ENCODE assay signal across 8 cellular contexts in the genomic region with DNA sequence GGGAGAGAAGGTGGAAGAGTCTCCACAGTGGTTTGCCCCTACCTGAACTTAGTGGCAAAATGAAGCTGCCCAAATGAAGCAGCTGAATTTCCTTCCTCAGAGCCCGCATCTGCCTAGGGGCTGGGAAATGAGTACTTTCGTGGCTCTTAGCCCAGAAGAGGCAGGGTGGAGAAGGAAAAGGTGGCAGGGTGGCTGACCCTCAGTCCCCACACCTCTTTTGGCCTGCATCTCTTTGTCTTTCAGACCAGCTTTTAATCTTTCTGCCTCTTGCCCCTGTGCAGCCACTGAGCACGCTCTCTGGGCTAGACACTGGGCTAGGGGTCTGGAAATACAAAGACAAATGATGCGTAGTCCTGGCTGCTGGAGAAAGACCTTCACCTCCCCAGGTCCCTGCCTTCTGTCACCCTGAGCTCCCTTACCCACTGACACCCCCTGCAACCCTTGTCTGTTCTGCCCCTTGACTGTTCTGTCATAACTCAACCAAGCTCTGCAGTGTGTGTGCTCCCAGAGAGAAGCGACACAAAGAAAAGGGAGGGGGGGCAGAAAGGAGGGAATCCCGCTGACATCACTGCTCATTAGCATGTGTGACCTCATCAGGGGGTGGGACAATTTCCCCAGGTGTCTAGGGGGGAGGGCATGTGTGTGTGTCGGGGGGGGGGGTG. TPM values are rescaled to one million over a fixed set of nuclear protein-coding genes. Genes with fewer than 3 reads are reported as not detected.
DNase-seq lines count a peak whose midpoint lies in the region; ATAC-seq, FAIRE-seq and TF ChIP-seq lines count a peak whose summit lies in the region.

No MANE protein-coding gene starts in this region.

- peak overlapping the region; percentile 42 for H2AFZ ChIP-seq in hepatocyte

- DNase-seq in Caki2 (ENCODE audit: low read depth) (peak; percentile 42), NCI-H1092 (lab: John Stamatoyannopoulos, UW) (peak; percentile 80), hepatocyte (ENCODE audit: low spot score) (peak; percentile 90), kidney (no peak), SKM-1 (lab: John Stamatoyannopoulos, UW; ENCODE audit: unreplicated experiment) (no peak)
- peak; percentile 25 to 32 for DNase-seq in activated CD4-positive, alpha-beta T cell treated with anti-CD3 and anti-CD28 coated beads, Interleukin-2, amount 50 U/mL, for 48 hours
- DNase-seq in stimulated activated CD4-positive, alpha-beta T cell treated with anti-CD3 and anti-CD28 coated beads, Interleukin-2, amount 100 ng/mL, for 4 hours (ENCODE audit: low read depth), result peak; percentile 70

- H3K9me2 ChIP-seq in hepatocyte (replicated peaks; ENCODE audit: insufficient read depth), result no peaks in the 10 kb centered on the region

- H3K4me1 ChIP-seq in hepatocyte (ENCODE audit: insufficient read depth), result peaks cover 30% of the 10 kb centered on the region
- peaks cover 4 to 12% of the 10 kb centered on the region in 2 donors for H3K4me1 ChIP-seq in kidney (ENCODE audit: control insufficient read depth in 1 of 2, insufficient read depth in 1 of 2, low read depth in 1 of 2, low read length in 2 of 2)

- H3K4me2 ChIP-seq in hepatocyte, result peak overlapping the region; percentile 80

- TF ChIP-seq CTCF in hepatocyte (IDR thresholded peaks at IDR 0.05; ENCODE audit: poor library complexity), result no peak
- TF ChIP-seq CTCF in kidney (IDR thresholded peaks at IDR 0.05; ENCODE audit: borderline replicate concordance, extremely low read depth, insufficient read depth), result no peak

- peak overlapping the region in 1 of 2 donors; percentile 7 for H3K9ac ChIP-seq in kidney (ENCODE audit: low read length in 2 of 2)

- H4K20me1 ChIP-seq in hepatocyte (ENCODE audit: insufficient read depth, poor library complexity, severe bottlenecking), result no peaks in the 10 kb centered on the region

- intact Hi-C loops in kidney (cut with DNase I), result no loop called here

- no peak for ATAC-seq in HG03520 (IDR thresholded peaks at IDR 0.05; ENCODE audit: unreplicated experiment)

- WGBS in hepatocyte (ENCODE audit: low lambda C conversion rate, missing lambda C conversion rate), result 38% methylated on average over 6 of the region's 7 CpGs

- no peak for FAIRE-seq in kidney (lab: Jason Lieb, UNC)

- H3K4me3 ChIP-seq in hepatocyte (no peak overlapping the region), kidney (ENCODE audit: low read length in 2 of 2) (no peak overlapping the region)

- peak overlapping the region; percentile 60 for H3K27ac ChIP-seq in hepatocyte
- no peak overlapping the region for H3K27ac ChIP-seq in kidney (ENCODE audit: low read depth in 2 of 2, low read length in 2 of 2)

- in situ Hi-C loops in Caki2 (cut with HindIII; ENCODE audit: low pct_unique_long_range_greater_than_20kb, low sequenced_read_pairs), result no loop called here

- H3K27me3 ChIP-seq in hepatocyte, result no peaks in the 10 kb centered on the region

- H3K36me3 ChIP-seq in hepatocyte (replicated peaks; ENCODE audit: insufficient read depth, low read depth) (no peaks in the 10 kb centered on the region), kidney (ENCODE audit: control insufficient read depth in 1 of 2, insufficient read depth in 2 of 2, low read length in 2 of 2) (peaks cover 11 to 14% of the 10 kb centered on the region in 2 donors)

- H3K9me3 ChIP-seq in hepatocyte (ENCODE audit: low read depth) (no peaks in the 10 kb centered on the region), kidney (ENCODE audit: control insufficient read depth in 1 of 2, low read length in 2 of 2) (no peaks in the 10 kb centered on the region)

- H3K79me2 ChIP-seq in hepatocyte, result no peaks in the 10 kb centered on the region

RNA-seq across cellular contexts. Expression of gene REM2, which starts 0.4 kb away (rescaled TPM):
- not detected in 2 replicates for total RNA-seq in Caki2 (2014; rRNA removed; shearing (Covaris generic); ENCODE audit: low replicate concordance)
- total RNA-seq in hepatocyte (1.5 and 1.9 TPM in 2 replicates), kidney (0.63 TPM)
- polyA plus RNA-seq in hepatocyte (5.5 and 6.3 TPM in 2 replicates), kidney (ENCODE audit: insufficient read depth, low read depth, low replicate concordance) (0.77 TPM)

RNA-seq across cellular contexts. Expression of gene LRP10, which starts 11.1 kb away (rescaled TPM):
- 44.5 and 48.8 TPM in 2 replicates for total RNA-seq in Caki2 (2014; rRNA removed; shearing (Covaris generic); ENCODE audit: low replicate concordance)
- total RNA-seq in hepatocyte, result 34.4 and 56.2 TPM in 2 replicates
- polyA plus RNA-seq in hepatocyte, result 92.7 and 117 TPM in 2 replicates
- 207 TPM for total RNA-seq in kidney
- polyA plus RNA-seq in kidney (ENCODE audit: insufficient read depth, low read depth, low replicate concordance), result 74.7 TPM

RNA-seq across cellular contexts. Expression of gene RBM23, which starts 36.3 kb away (rescaled TPM):
- total RNA-seq in Caki2 (2014; rRNA removed; shearing (Covaris generic); ENCODE audit: low replicate concordance), result 87.9 and 107 TPM in 2 replicates
- total RNA-seq in hepatocyte (236 and 749 TPM in 2 replicates), kidney (93.6 TPM)
- polyA plus RNA-seq in hepatocyte (72.9 and 74.1 TPM in 2 replicates), kidney (ENCODE audit: insufficient read depth, low read depth, low replicate concordance) (44.8 TPM)

RNA-seq across cellular contexts. Expression of gene MMP14, which starts 46.3 kb away (rescaled TPM):
- not detected in 2 replicates for total RNA-seq in Caki2 (2014; rRNA removed; shearing (Covaris generic); ENCODE audit: low replicate concordance)
- total RNA-seq in hepatocyte, result 122 and 160 TPM in 2 replicates
- 17.1 and 21.4 TPM in 2 replicates for polyA plus RNA-seq in hepatocyte
- total RNA-seq in kidney, result 108 TPM
- 30.1 TPM for polyA plus RNA-seq in kidney (ENCODE audit: insufficient read depth, low read depth, low replicate concordance)

RNA-seq across cellular contexts. Expression of gene PRMT5, which starts 46.5 kb away (rescaled TPM):
- total RNA-seq in Caki2 (2014; rRNA removed; shearing (Covaris generic); ENCODE audit: low replicate concordance), result 92.8 and 171 TPM in 2 replicates
- total RNA-seq in hepatocyte (38.9 and 52.2 TPM in 2 replicates), kidney (58.7 TPM)
- polyA plus RNA-seq in hepatocyte (54.1 and 72.3 TPM in 2 replicates), kidney (ENCODE audit: insufficient read depth, low read depth, low replicate concordance) (64.2 TPM)

Comparison
In these comparisons a context has a peak if more than half of its experiments do, and no peak if none do; other contexts are left out.
1. DNase-seq: peak in Caki2 (single experiment), NCI-H1092 (single experiment), activated CD4-positive, alpha-beta T cell treated with anti-CD3 and anti-CD28 coated beads, Interleukin-2, amount 50 U/mL, for 48 hours (2 of 2), hepatocyte (single experiment) and stimulated activated CD4-positive, alpha-beta T cell treated with anti-CD3 and anti-CD28 coated beads, Interleukin-2, amount 100 ng/mL, for 4 hours (single experiment); none in kidney (single experiment) and SKM-1 (single experiment).